In the genomic region with DNA sequence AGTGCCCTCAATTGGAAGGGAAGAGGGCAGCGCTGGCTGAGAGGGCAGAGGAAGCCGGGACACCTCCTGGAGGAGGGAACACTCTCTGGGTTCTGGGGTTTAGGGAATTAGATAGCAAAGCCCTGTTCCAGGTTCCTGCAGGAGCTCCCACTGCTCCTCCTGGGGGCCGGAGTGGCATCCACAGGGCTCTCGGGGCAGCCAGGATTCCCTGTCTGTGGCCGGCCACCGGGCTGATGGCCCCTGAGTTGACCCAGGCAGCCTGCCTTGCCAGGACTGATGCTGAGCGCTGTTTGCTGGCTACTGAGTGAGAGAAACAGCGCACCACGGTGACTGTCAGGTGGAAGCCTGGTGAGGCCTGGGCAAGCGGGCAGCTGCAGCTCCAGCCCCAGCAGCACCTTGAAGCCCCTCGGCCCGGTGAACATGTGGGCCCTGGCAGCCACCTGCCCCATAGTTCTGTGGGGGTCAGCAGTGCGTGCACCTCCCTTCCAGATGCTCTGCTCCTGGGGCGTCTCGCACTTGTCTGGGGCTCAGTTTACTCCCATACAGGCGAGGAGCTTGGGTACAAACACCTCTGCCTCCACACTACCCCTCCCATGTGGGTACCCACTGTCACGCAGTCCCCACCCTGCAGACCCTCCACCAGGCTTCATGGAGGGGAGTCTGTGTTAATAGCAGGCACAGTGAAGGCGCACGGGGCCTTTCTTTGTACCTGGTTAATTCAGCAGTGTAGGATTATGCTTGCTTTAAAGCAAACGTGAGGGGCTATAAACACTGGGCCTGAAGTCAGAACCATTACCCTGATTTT, we compare ENCODE assay signal across 1 cellular context.
TF ChIP-seq lines count a peak whose summit lies in the region.

No MANE protein-coding gene starts in this region.

TF ChIP-seq in endothelial cell of umbilical vein, 7 proteins besides CTCF, POLR2A, EP300 and RAD21:
- TF ChIP-seq POLR2AphosphoS5 (IDR thresholded peaks at IDR 0.05; ENCODE audit: insufficient read depth, low read depth, low read length) (no peak), FOS (IDR thresholded peaks at IDR 0.05; ENCODE audit: borderline replicate concordance, insufficient read depth, low read length) (no peak), MYC (IDR thresholded peaks at IDR 0.05; ENCODE audit: low read depth, low read length) (no peak), JUN (IDR thresholded peaks at IDR 0.05; ENCODE audit: borderline replicate concordance, insufficient read depth, insufficient read length, low read depth) (no peak), GATA2 (IDR thresholded peaks at IDR 0.05; ENCODE audit: insufficient read depth, insufficient read length, low read depth, low read length) (no peak), EZH2 (IDR thresholded peaks at IDR 0.05; ENCODE audit: borderline replicate concordance, low read depth, low read length, severe bottlenecking) (no peak)
- TF ChIP-seq, protein P1, sequence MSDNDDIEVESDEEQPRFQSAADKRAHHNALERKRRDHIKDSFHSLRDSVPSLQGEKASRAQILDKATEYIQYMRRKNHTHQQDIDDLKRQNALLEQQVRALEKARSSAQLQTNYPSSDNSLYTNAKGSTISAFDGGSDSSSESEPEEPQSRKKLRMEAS (IDR thresholded peaks at IDR 0.05; ENCODE audit: insufficient read depth, insufficient read length), result no peak
